ENCODE assay signal across 8 cellular contexts in the genomic region with DNA sequence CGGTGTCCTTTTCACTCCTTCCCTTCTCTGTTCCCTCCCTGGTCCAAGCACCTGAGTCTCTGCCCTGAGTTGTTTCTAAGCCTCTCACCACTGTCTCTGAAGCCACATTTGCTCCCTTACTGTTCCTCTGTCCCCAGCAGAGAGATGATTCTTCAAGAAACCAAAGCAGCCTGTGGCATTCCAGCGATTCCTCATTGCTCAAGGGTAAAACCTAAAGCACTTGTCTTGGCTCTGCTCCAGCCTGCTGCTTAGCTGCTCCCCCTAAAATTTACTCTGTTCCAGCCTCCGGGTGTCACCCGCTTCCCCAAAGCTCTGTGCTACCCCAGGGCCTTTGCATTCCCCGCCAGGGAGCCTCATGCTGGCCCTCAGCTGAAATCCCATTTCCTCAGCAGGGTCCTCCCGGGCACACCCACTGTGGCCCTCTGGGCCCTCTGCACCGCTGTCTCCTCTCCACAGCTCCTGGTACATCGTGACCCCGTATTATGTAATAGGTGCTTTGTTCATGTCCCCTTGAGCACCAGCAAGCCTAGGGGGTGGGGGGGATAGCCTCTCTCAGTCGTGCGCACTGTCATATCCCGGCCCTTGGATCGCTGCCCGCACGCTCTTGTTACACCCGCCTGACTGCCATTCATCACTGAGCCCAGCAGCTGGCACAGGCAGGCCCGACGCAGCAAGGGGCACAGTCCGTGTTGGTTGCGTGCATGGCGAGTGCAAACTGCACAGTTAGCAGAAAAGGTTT. TPM values are rescaled to one million over a fixed set of nuclear protein-coding genes. Genes with fewer than 3 reads are reported as not detected.
A peak's percentile ranks its signal among the peaks of the same experiment; 100 is the strongest.
DNase-seq lines count a peak whose midpoint lies in the region; ATAC-seq and TF ChIP-seq lines count a peak whose summit lies in the region.
"Had no signal": no experiment of that assay in that cellular context is flagged by ENCODE, and none has a peak within 500 bp of the region (broad histone marks: within the 10 kb centered on the region; RNA-seq: fewer than 3 reads in every experiment).

No MANE protein-coding gene starts in this region.

- H3K79me2 ChIP-seq in Karpas-422 (ENCODE audit: low read length), result peaks cover 65% of the 10 kb centered on the region

- H3K4me3 ChIP-seq in Karpas-422 (ENCODE audit: low read length), result no peak overlapping the region

- no peak for ATAC-seq in CD4-positive, alpha-beta T cell (ENCODE audit: poor library complexity)
- ATAC-seq in HG02970 (IDR thresholded peaks at IDR 0.05; ENCODE audit: low FRiP score, unreplicated experiment), result no peak
- ATAC-seq in GM18873 (IDR thresholded peaks at IDR 0.05; ENCODE audit: low FRiP score, unreplicated experiment), result no peak
- ATAC-seq: stimulated activated naive B cell treated with anti-CD40 and anti-IgM and Interleukin-4, amounts not matched to agents 10 μg/mL and 1 μg/mL and 100 μg/mL, for 72 hours had no signal

- no peak for TF ChIP-seq CTCF in CD4-positive, alpha-beta T cell (IDR thresholded peaks at IDR 0.05)

- H3K27me3 ChIP-seq in CD4-positive, alpha-beta T cell (ENCODE audit: control insufficient read depth, insufficient read depth, low read length), result no peaks in the 10 kb centered on the region
- no peaks in the 10 kb centered on the region for H3K27me3 ChIP-seq in Karpas-422 (ENCODE audit: low read length)

- no peak overlapping the region for H3K4me2 ChIP-seq in Karpas-422 (ENCODE audit: low read depth, low read length, poor library complexity, severe bottlenecking)

- no peaks in the 10 kb centered on the region for H3K27me3 Mint-ChIP-seq in CD4-positive, alpha-beta T cell
- H3K27me3 Mint-ChIP-seq: activated B cell treated with CpG ODN at 0.5 μM for 24 hours; stimulated activated naive B cell treated with anti-CD40 and anti-IgM and Interleukin-4, amounts not matched to agents 10 μg/mL and 1 μg/mL and 100 μg/mL, for 72 hours had no signal

- DNase-seq in CD4-positive, alpha-beta T cell, result no peak
- DNase-seq in NCI-H774 (lab: John Stamatoyannopoulos, UW) (peak; percentile 73), kidney tubule cell (ENCODE audit: low spot score) (peak; percentile 71), Karpas-422 (no peak)
- DNase-seq: activated B cell treated with CpG ODN at 0.5 μM for 24 hours; stimulated activated naive B cell treated with anti-CD40 and anti-IgM and Interleukin-4, amounts not matched to agents 10 μg/mL and 1 μg/mL and 100 μg/mL, for 72 hours had no signal

- H3K4me1 Mint-ChIP-seq in CD4-positive, alpha-beta T cell (ENCODE audit: low read depth), result peaks cover 51% of the 10 kb centered on the region

- peak overlapping the region; percentile 39 for H3K27ac Mint-ChIP-seq in CD4-positive, alpha-beta T cell
- H3K27ac Mint-ChIP-seq: activated B cell treated with CpG ODN at 0.5 μM for 24 hours; stimulated activated naive B cell treated with anti-CD40 and anti-IgM and Interleukin-4, amounts not matched to agents 10 μg/mL and 1 μg/mL and 100 μg/mL, for 72 hours had no signal

- CTCF ChIA-PET in CD4-positive, alpha-beta T cell (lab: Charles Lee), result no interaction called here

- 0 out of 2 replicates have a peak, but pooled peaks cover 3% of the 10 kb centered on the region for H3K4me1 ChIP-seq in Karpas-422 (ENCODE audit: low read length)

- H4K20me1 ChIP-seq in Karpas-422 (ENCODE audit: insufficient read depth, low read depth, low read length), result no peaks in the 10 kb centered on the region; the same call in 1 of the 2 replicates

- no peaks in the 10 kb centered on the region for H3K9me2 ChIP-seq in Karpas-422 (replicated peaks; ENCODE audit: insufficient read depth, low read length)

- peaks cover 47% of the 10 kb centered on the region for H3K36me3 Mint-ChIP-seq in CD4-positive, alpha-beta T cell (ENCODE audit: low read depth)

- no peak overlapping the region for H2AFZ ChIP-seq in Karpas-422 (ENCODE audit: low read length)

- no peak overlapping the region for H3K27ac ChIP-seq in CD4-positive, alpha-beta T cell (ENCODE audit: low read depth, low read length)
- H3K27ac ChIP-seq in Karpas-422 (ENCODE audit: low read length), result no peak overlapping the region

- H3K9me3 ChIP-seq in CD4-positive, alpha-beta T cell (ENCODE audit: control insufficient read depth, low read length), result no peaks in the 10 kb centered on the region
- H3K9me3 ChIP-seq in Karpas-422 (ENCODE audit: low read length), result no peaks in the 10 kb centered on the region

- H3K36me3 ChIP-seq in Karpas-422 (ENCODE audit: insufficient read depth, low read length), result no peaks in the 10 kb centered on the region; the same call in 1 of the 2 replicates

- no peaks in the 10 kb centered on the region for H3K9me3 Mint-ChIP-seq in CD4-positive, alpha-beta T cell
- H3K9me3 Mint-ChIP-seq: activated B cell treated with CpG ODN at 0.5 μM for 24 hours; stimulated activated naive B cell treated with anti-CD40 and anti-IgM and Interleukin-4, amounts not matched to agents 10 μg/mL and 1 μg/mL and 100 μg/mL, for 72 hours had no signal

- H3K9ac ChIP-seq in Karpas-422 (ENCODE audit: low read length), result no peak overlapping the region

- intact Hi-C loops in CD4-positive, alpha-beta T cell (cut with DNase I, micrococcal nuclease), result no loop called here

- no peak overlapping the region for H3K4me3 Mint-ChIP-seq in CD4-positive, alpha-beta T cell
- H3K4me3 Mint-ChIP-seq: activated B cell treated with CpG ODN at 0.5 μM for 24 hours; stimulated activated naive B cell treated with anti-CD40 and anti-IgM and Interleukin-4, amounts not matched to agents 10 μg/mL and 1 μg/mL and 100 μg/mL, for 72 hours had no signal

- POLR2A ChIA-PET in CD4-positive, alpha-beta T cell (lab: Charles Lee), result interaction anchor here (0.7 to 0.9 kb wide), 2 partner anchors 12 to 17 kb away, joined by 3 to 4 read pairs; no protein-coding TSS in a partner anchor

RNA-seq across cellular contexts. Expression of gene TECR, which starts 15.8 kb away (rescaled TPM):
- total RNA-seq in CD4-positive, alpha-beta T cell, result 100 to 1,000 TPM; 217 to 232 TPM
- total RNA-seq in Karpas-422 (2014; rRNA removed; shearing (Covaris generic); ENCODE audit: low replicate concordance), result 45.1 and 81.4 TPM in 2 replicates

RNA-seq across cellular contexts. Expression of gene NDUFB7, which starts 26.7 kb away (rescaled TPM):
- total RNA-seq in CD4-positive, alpha-beta T cell, result 10 to 100 TPM; 31.7 to 39.1 TPM
- total RNA-seq in Karpas-422 (2014; rRNA removed; shearing (Covaris generic); ENCODE audit: low replicate concordance), result 230 and 370 TPM in 2 replicates

RNA-seq across cellular contexts. Expression of gene DNAJB1, which starts 26.9 kb away (rescaled TPM):
- total RNA-seq in CD4-positive, alpha-beta T cell, result 100 to 1,000 TPM; 666 to 672 TPM
- 39.7 and 49.0 TPM in 2 replicates for total RNA-seq in Karpas-422 (2014; rRNA removed; shearing (Covaris generic); ENCODE audit: low replicate concordance)

RNA-seq across cellular contexts. Expression of gene CLEC17A, which starts 37.7 kb away (rescaled TPM):
- not detected for total RNA-seq in CD4-positive, alpha-beta T cell
- total RNA-seq in Karpas-422 (2014; rRNA removed; shearing (Covaris generic); ENCODE audit: low replicate concordance), result 7.4 and 17.6 TPM in 2 replicates

RNA-seq across cellular contexts. Expression of gene GIPC1, which starts 49.2 kb away (rescaled TPM):
- total RNA-seq in CD4-positive, alpha-beta T cell, result 10 to 100 TPM; 17.8 to 21.0 TPM
- total RNA-seq in Karpas-422 (2014; rRNA removed; shearing (Covaris generic); ENCODE audit: low replicate concordance), result 1.9 and 4.6 TPM in 2 replicates

Comparison
In these comparisons a context has a peak if more than half of its experiments do, and no peak if none do; other contexts are left out.
1. DNase-seq: peak in NCI-H774 (single experiment) and kidney tubule cell (single experiment); none in CD4-positive, alpha-beta T cell (0 of 10) and Karpas-422 (single experiment).
2. RNA of gene DNAJB1, which starts 26.9 kb away (total RNA-seq): 666 to 672 TPM in CD4-positive, alpha-beta T cell; 39.7 to 49.0 TPM in Karpas-422; every median in the first group is over 10 times any median in the second.